23 cellular contexts compared by ENCODE assay signal in genomic region chr3:50189989-50190388, GRCh38. TPM values are rescaled to one million over a fixed set of nuclear protein-coding genes. Genes with fewer than 3 reads are reported as not detected.
"Had no signal": no experiment of that assay in that cellular context is flagged by ENCODE, and none has a peak within 500 bp of the region (broad histone marks: within the 10 kb centered on the region; RNA-seq: fewer than 3 reads in every experiment).

No MANE protein-coding gene starts in this region.

- H3K27me3 ChIP-seq: MG63, SJCRH30 had no signal

- DNase-seq: activated B cell treated with CpG ODN at 0.5 μM for 24 hours; activated CD4-positive, CD25-positive, alpha-beta regulatory T cell treated with anti-CD3 and anti-CD28 coated beads, Interleukin-2, amount 50 U/mL, for 72 hours; activated CD8-positive, alpha-beta memory T cell treated with anti-CD3 and anti-CD28 coated beads, Interleukin-2, amount 50 U/mL, for 4 hours; activated gamma-delta T cell treated with Interleukin-2 at 50 U/mL for 16 hours; activated T-cell treated with anti-CD3 and anti-CD28 coated beads for 4 hours; activated T-cell treated with anti-CD3 and anti-CD28 coated beads, Interleukin-2, amount 50 U/mL, for 4 hours; KG1; NCI-H1436 treated with DMSO at 0.1 percent for 48 hours; NCI-H2029; NCI-H524 treated with DMSO at 0.1 percent for 48 hours had no signal

- H3K36me3 ChIP-seq: adrenal gland, breast epithelium, MG63, SJCRH30 had no signal

- H3K4me3 ChIP-seq: adrenal gland, body of pancreas, breast epithelium, MG63, SJCRH30, SK-N-MC had no signal

- H3K27ac ChIP-seq: adrenal gland, body of pancreas, breast epithelium, SJCRH30, SK-N-MC, VCaP had no signal

- H3K9me3 ChIP-seq: adrenal gland, body of pancreas, breast epithelium, MG63, SJCRH30 had no signal

RNA-seq across cellular contexts. Expression of gene GNAT1, which starts 1.4 kb away (rescaled TPM):
- total RNA-seq: activated B cell treated with CpG ODN at 0.5 μM for 24 hours; activated CD4-positive, alpha-beta memory T cell treated with anti-CD3 and anti-CD28 coated beads for 36 hours; activated naive CD4-positive, alpha-beta T cell treated with anti-CD3 and anti-CD28 coated beads for 36 hours; activated naive CD4-positive, alpha-beta T cell treated with anti-CD3 and anti-CD28 coated beads, Interleukin-2, amount 50 U/mL, for 72 hours; activated T-cell treated with anti-CD3 and anti-CD28 coated beads, Interleukin-2, amount 50 U/mL, for 4 hours; activated T-helper 1 cell treated with anti-CD3 and anti-CD28 coated beads, Interleukin-12 subunit alpha, Interleukin-12 subunit beta, Interleukin-2, Interleukin-4 antibody, amounts not matched to agents 30 ng/mL and 10 ng/mL and 1 ng/mL, durations not matched to agents 14 hours and 24 hours and 36 hours; adrenal gland; astrocyte; body of pancreas; breast epithelium; NCI-H460 had no signal
- polyA plus RNA-seq: adrenal gland had no signal

RNA-seq across cellular contexts. Expression of gene SLC38A3, which starts 15.1 kb away (rescaled TPM):
- total RNA-seq: activated B cell treated with CpG ODN at 0.5 μM for 24 hours; activated CD4-positive, alpha-beta memory T cell treated with anti-CD3 and anti-CD28 coated beads for 36 hours; activated naive CD4-positive, alpha-beta T cell treated with anti-CD3 and anti-CD28 coated beads for 36 hours; activated naive CD4-positive, alpha-beta T cell treated with anti-CD3 and anti-CD28 coated beads, Interleukin-2, amount 50 U/mL, for 72 hours; activated T-helper 1 cell treated with anti-CD3 and anti-CD28 coated beads, Interleukin-12 subunit alpha, Interleukin-12 subunit beta, Interleukin-2, Interleukin-4 antibody, amounts not matched to agents 30 ng/mL and 10 ng/mL and 1 ng/mL, durations not matched to agents 14 hours and 24 hours and 36 hours had no signal

RNA-seq across cellular contexts. Expression of gene SEMA3F, which starts 34.9 kb away (rescaled TPM):
- total RNA-seq: activated B cell treated with CpG ODN at 0.5 μM for 24 hours; activated naive CD4-positive, alpha-beta T cell treated with anti-CD3 and anti-CD28 coated beads for 36 hours had no signal
